Comparison of ENCODE assay signal across 8 cellular contexts in genomic region chr12:104358353-104359003, GRCh38. TPM values are rescaled to one million over a fixed set of nuclear protein-coding genes. Genes with fewer than 3 reads are reported as not detected.
DNase-seq lines count a peak whose midpoint lies in the region; ATAC-seq and TF ChIP-seq lines count a peak whose summit lies in the region.

No MANE protein-coding gene starts in this region.

- 80 to 86% methylated on average over 4 to 5 of the region's 5 CpGs for WGBS in endodermal cell (ENCODE audit: insufficient coverage in 1 of 2, insufficient read length in 1 of 2), 2 experiments

- CTCF ChIA-PET in activated CD8-positive, alpha-beta T cell treated with anti-CD3 and anti-CD28 coated beads for 36 hours (lab: Charles Lee), result interaction anchor here (0.6 to 1.6 kb wide), 18 partner anchors 9 to 720 kb away, joined by 3 to 23 read pairs (median 4); partner anchors contain the start of gene TXNRD1

- intact Hi-C loops in activated CD8-positive, alpha-beta T cell treated with anti-CD3 and anti-CD28 coated beads for 36 hours (cut with micrococcal nuclease), result loop anchor here (1.0 to 2.0 kb wide), 2 partner anchors 143 to 158 kb away; partner anchors contain the start of gene TXNRD1

- peak; percentile 79 for TF ChIP-seq CTCF in activated CD8-positive, alpha-beta T cell treated with anti-CD3 and anti-CD28 coated beads for 36 hours (IDR thresholded peaks at IDR 0.05)
- TF ChIP-seq CTCF in endodermal cell (conservative IDR thresholded peaks at IDR 0.05), result peak; percentile 87

- ATAC-seq in HG02884 (IDR thresholded peaks at IDR 0.05; ENCODE audit: unreplicated experiment), result peak; percentile 48
- ATAC-seq in activated CD8-positive, alpha-beta T cell treated with anti-CD3 and anti-CD28 coated beads for 36 hours, result peak; percentile 96
- ATAC-seq in naive thymus-derived CD8-positive, alpha-beta T cell, result peak; percentile 95
- peak; percentile 79 for ATAC-seq in stimulated activated naive CD8-positive, alpha-beta T cell treated with anti-CD3 and anti-CD28 coated beads, Interleukin-15, Interleukin-2, amounts not matched to agents 100 U/mL and 50 U/mL, for 24 hours

- no peak overlapping the region for H3K27ac Mint-ChIP-seq in activated CD8-positive, alpha-beta T cell treated with anti-CD3 and anti-CD28 coated beads for 36 hours
- no peak overlapping the region for H3K27ac Mint-ChIP-seq in endodermal cell
- H3K27ac Mint-ChIP-seq in naive thymus-derived CD8-positive, alpha-beta T cell, result peak overlapping the region in 1 of 10 donors; percentile 36

- H3K27me3 Mint-ChIP-seq in activated CD8-positive, alpha-beta T cell treated with anti-CD3 and anti-CD28 coated beads for 36 hours, result no peaks in the 10 kb centered on the region
- no peaks in the 10 kb centered on the region for H3K27me3 Mint-ChIP-seq in endodermal cell (ENCODE audit: insufficient read depth)
- H3K27me3 Mint-ChIP-seq in naive thymus-derived CD8-positive, alpha-beta T cell, result no peaks in the 10 kb centered on the region

- no peaks in the 10 kb centered on the region for H3K36me3 Mint-ChIP-seq in activated CD8-positive, alpha-beta T cell treated with anti-CD3 and anti-CD28 coated beads for 36 hours (ENCODE audit: low read depth)
- peaks cover 13% of the 10 kb centered on the region for H3K36me3 Mint-ChIP-seq in endodermal cell (ENCODE audit: low read depth)
- H3K36me3 Mint-ChIP-seq in naive thymus-derived CD8-positive, alpha-beta T cell, result no peaks in the 10 kb centered on the region

- no peaks in the 10 kb centered on the region for H3K4me1 ChIP-seq in endodermal cell (ENCODE audit: control insufficient read depth, insufficient read depth, low read length)

- H3K4me3 Mint-ChIP-seq in activated CD8-positive, alpha-beta T cell treated with anti-CD3 and anti-CD28 coated beads for 36 hours, result no peak overlapping the region
- H3K4me3 Mint-ChIP-seq in endodermal cell, result no peak overlapping the region
- H3K4me3 Mint-ChIP-seq in naive thymus-derived CD8-positive, alpha-beta T cell, result no peak overlapping the region

- POLR2A ChIA-PET in activated CD8-positive, alpha-beta T cell treated with anti-CD3 and anti-CD28 coated beads for 36 hours (lab: Charles Lee), result interaction anchor here (1.1 kb wide), 1 partner anchor 9 kb away, joined by 3 read pairs; no protein-coding TSS in a partner anchor
- POLR2A ChIA-PET in naive thymus-derived CD8-positive, alpha-beta T cell (lab: Charles Lee), result interaction anchor here (1.0 kb wide), 1 partner anchor 158 kb away, joined by 3 read pairs; no protein-coding TSS in a partner anchor

- H3K9me3 ChIP-seq in endodermal cell (ENCODE audit: control insufficient read depth, low read length), result peaks cover 18% of the 10 kb centered on the region

- DNase-seq in NCI-H2227 (lab: John Stamatoyannopoulos, UW; ENCODE audit: unreplicated experiment) (peak; percentile 32), NCI-H2227 treated with DMSO at 0.1 percent for 48 hours (lab: John Stamatoyannopoulos, UW) (no peak), NCI-H748 (lab: John Stamatoyannopoulos, UW; ENCODE audit: unreplicated experiment) (peak; percentile 56), endodermal cell (peak; percentile 91)
- DNase-seq in activated CD8-positive, alpha-beta T cell treated with anti-CD3 and anti-CD28 coated beads for 36 hours, result peak; percentile 80
- DNase-seq in naive thymus-derived CD8-positive, alpha-beta T cell, result peak; percentile 30 to 76 (median 64)
- DNase-seq in stimulated activated naive CD8-positive, alpha-beta T cell treated with anti-CD3 and anti-CD28 coated beads, Interleukin-15, Interleukin-2, amounts not matched to agents 100 U/mL and 50 U/mL, for 24 hours, result peak; percentile 68

- no peaks in the 10 kb centered on the region for H3K27me3 ChIP-seq in endodermal cell (ENCODE audit: control insufficient read depth, insufficient read depth, low read length, poor library complexity, severe bottlenecking)

- no peak overlapping the region for H3K4me3 ChIP-seq in endodermal cell (ENCODE audit: low read length)

- H3K36me3 ChIP-seq in endodermal cell (ENCODE audit: control insufficient read depth, insufficient read depth, low read length), result no peaks in the 10 kb centered on the region

- H3K4me1 Mint-ChIP-seq in activated CD8-positive, alpha-beta T cell treated with anti-CD3 and anti-CD28 coated beads for 36 hours (ENCODE audit: low read depth), result peaks cover 2% of the 10 kb centered on the region
- no peaks in the 10 kb centered on the region for H3K4me1 Mint-ChIP-seq in endodermal cell
- no peaks in the 10 kb centered on the region for H3K4me1 Mint-ChIP-seq in naive thymus-derived CD8-positive, alpha-beta T cell

- peaks cover 3% of the 10 kb centered on the region for H3K9me3 Mint-ChIP-seq in activated CD8-positive, alpha-beta T cell treated with anti-CD3 and anti-CD28 coated beads for 36 hours
- H3K9me3 Mint-ChIP-seq in endodermal cell, result peaks cover 18% of the 10 kb centered on the region
- H3K9me3 Mint-ChIP-seq in naive thymus-derived CD8-positive, alpha-beta T cell, result peaks cover 0 to 4% (median 0%) of the 10 kb centered on the region in 9 donors

- H3K9ac ChIP-seq in endodermal cell (ENCODE audit: extremely low read depth, low read length, poor library complexity, severe bottlenecking), result no peak overlapping the region

- no peak overlapping the region for H3K27ac ChIP-seq in endodermal cell (ENCODE audit: low read depth, low read length)

RNA-seq across cellular contexts. Expression of gene EID3, which starts 54.9 kb away (rescaled TPM):
- 1 to 10 TPM; 3.7 to 4.8 TPM for total RNA-seq in activated CD8-positive, alpha-beta T cell treated with anti-CD3 and anti-CD28 coated beads for 36 hours
- 1 to 10 TPM; 3.7 to 4.6 TPM for total RNA-seq in endodermal cell
- 0.39 TPM for polyA plus RNA-seq in endodermal cell (2013, experiment 1 of 2)
- polyA plus RNA-seq in endodermal cell (2013, experiment 2 of 2), result 0.37 TPM
- total RNA-seq in naive thymus-derived CD8-positive, alpha-beta T cell, result 10 to 100 TPM; 10.6 to 13.6 TPM
- polyA plus RNA-seq in naive thymus-derived CD8-positive, alpha-beta T cell, result 10 to 100 TPM; 10.1 to 13.5 (median 10.8) TPM
